1 cellular context compared by ENCODE assay signal in the genomic region with DNA sequence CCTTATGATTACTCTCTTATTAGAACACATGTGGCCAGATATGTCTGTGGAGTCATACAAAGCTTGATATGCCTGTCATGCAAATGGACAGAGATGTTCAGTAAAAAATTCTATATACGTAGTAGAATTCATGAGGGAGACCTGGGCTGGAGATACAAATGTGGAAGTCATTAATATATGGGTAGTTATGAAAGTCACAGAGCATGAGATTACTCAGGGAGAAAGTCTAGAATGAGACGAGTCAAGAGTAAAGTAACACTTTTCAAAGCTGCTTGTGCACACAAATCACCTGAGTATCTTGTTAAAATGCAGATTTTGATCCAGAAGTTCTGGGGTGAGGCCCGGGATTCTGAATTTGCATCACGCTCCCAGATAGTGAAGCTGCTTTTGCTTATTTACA.
TF ChIP-seq lines count a peak whose summit lies in the region.

No MANE protein-coding gene starts in this region.

TF ChIP-seq in K562, 482 proteins besides CTCF, POLR2A, EP300 and RAD21 (continued from another document):
- TF ChIP-seq HNRNPLL (IDR thresholded peaks at IDR 0.05; ENCODE audit: low read depth, low read length, poor library complexity, severe bottlenecking) (no peak), NKRF (IDR thresholded peaks at IDR 0.05; ENCODE audit: borderline replicate concordance) (no peak), MTA3 (IDR thresholded peaks at IDR 0.05; ENCODE audit: borderline replicate concordance) (no peak), ILK (tag; IDR thresholded peaks at IDR 0.05; ENCODE audit: borderline replicate concordance, low read depth) (no peak), NRF1 (conservative IDR thresholded peaks at IDR 0.05 in 1 of 2, IDR thresholded peaks at IDR 0.05 in 1 of 2) (no peak), ELF2 (CRISPR knock-in tag; IDR thresholded peaks at IDR 0.05) (no peak), TBP (optimal IDR thresholded peaks at IDR 0.05; ENCODE audit: low read depth, low read length) (no peak), ERF (CRISPR knock-in tag; IDR thresholded peaks at IDR 0.05) (no peak)
- TF ChIP-seq, protein P1, sequence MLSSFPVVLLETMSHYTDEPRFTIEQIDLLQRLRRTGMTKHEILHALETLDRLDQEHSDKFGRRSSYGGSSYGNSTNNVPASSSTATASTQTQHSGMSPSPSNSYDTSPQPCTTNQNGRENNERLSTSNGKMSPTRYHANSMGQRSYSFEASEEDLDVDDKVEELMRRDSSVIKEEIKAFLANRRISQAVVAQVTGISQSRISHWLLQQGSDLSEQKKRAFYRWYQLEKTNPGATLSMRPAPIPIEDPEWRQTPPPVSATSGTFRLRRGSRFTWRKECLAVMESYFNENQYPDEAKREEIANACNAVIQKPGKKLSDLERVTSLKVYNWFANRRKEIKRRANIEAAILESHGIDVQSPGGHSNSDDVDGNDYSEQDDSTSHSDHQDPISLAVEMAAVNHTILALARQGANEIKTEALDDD (IDR thresholded peaks at IDR 0.05), result no peak
